9 cellular contexts compared by ENCODE assay signal in genomic region chr3:170690133-170690981, GRCh38.
DNase-seq lines count a peak whose midpoint lies in the region; ATAC-seq, FAIRE-seq and TF ChIP-seq lines count a peak whose summit lies in the region.
"Had no signal": no experiment of that assay in that cellular context is flagged by ENCODE, and none has a peak within 500 bp of the region (broad histone marks: within the 10 kb centered on the region; RNA-seq: fewer than 3 reads in every experiment).

No MANE protein-coding gene starts in this region.

- H3K4me3 ChIP-seq in H1 (ENCODE audit: extremely low read depth in 1 of 4, insufficient read depth in 2 of 4, low read depth in 3 of 4, low read length in 4 of 4) (no peak overlapping the region), testis (no peak overlapping the region)

- no peak overlapping the region for H3K9ac ChIP-seq in H1 (replicated peaks in 1 of 4; ENCODE audit: extremely low read depth in 1 of 4, low read depth in 3 of 4, low read length in 3 of 4)

- peak overlapping the region; percentile 92; the same call in 1 of the 2 replicates for H2BK12ac ChIP-seq in H1 (ENCODE audit: low read depth, low read length)

- no peaks in the 10 kb centered on the region for H3K79me1 ChIP-seq in H1 (ENCODE audit: low read depth, low read length)

- H3K27ac ChIP-seq in H1 (ENCODE audit: low read depth, low read length) = no peak overlapping the region
- H3K27ac ChIP-seq in testis = no peak overlapping the region

- H3K23me2 ChIP-seq in H1 (ENCODE audit: low read depth, low read length) = no peaks in the 10 kb centered on the region

- no peaks in the 10 kb centered on the region for H3K9me3 Mint-ChIP-seq in activated CD4-positive, alpha-beta T cell treated with anti-CD3 and anti-CD28 coated beads for 36 hours (ENCODE audit: low read depth)
- no peaks in the 10 kb centered on the region for H3K9me3 Mint-ChIP-seq in naive B cell

- H2BK5ac ChIP-seq in H1 (ENCODE audit: low read depth, low read length) = peak overlapping the region; percentile 57; the same call in 1 of the 2 replicates

- no peaks in the 10 kb centered on the region for H4K20me1 ChIP-seq in H1 (replicated peaks in 1 of 2; ENCODE audit: control insufficient read depth in 1 of 2, insufficient read depth in 2 of 2, low read length in 2 of 2)

- H3K79me2 ChIP-seq in H1 (ENCODE audit: control insufficient read depth in 1 of 2, insufficient read depth in 2 of 2, low read length in 2 of 2) = no peaks in the 10 kb centered on the region

- no peak for TF ChIP-seq POLR2A in H1 (IDR thresholded peaks at IDR 0.05; ENCODE audit: control extremely low read depth in 1 of 2, low read depth in 2 of 2, low read length in 2 of 2)
- TF ChIP-seq POLR2A in testis (IDR thresholded peaks at IDR 0.05) = no peak

- H3K36me3 ChIP-seq in H1 (ENCODE audit: control insufficient read depth in 2 of 4, insufficient read depth in 4 of 4, low read length in 3 of 4) = no peaks in the 10 kb centered on the region
- H3K36me3 ChIP-seq in testis (ENCODE audit: low read depth, missing control alignments) = no peaks in the 10 kb centered on the region

- H2BK20ac ChIP-seq in H1 (ENCODE audit: low read length) = peak overlapping the region; percentile 95; the same call in 1 of the 2 replicates

- TF ChIP-seq EP300 in H1 (IDR thresholded peaks at IDR 0.05; ENCODE audit: borderline replicate concordance in 1 of 2, low read depth in 2 of 2, low read length in 2 of 2) = no peak

- no peak overlapping the region for H3K27ac Mint-ChIP-seq in activated CD4-positive, alpha-beta T cell treated with anti-CD3 and anti-CD28 coated beads for 36 hours
- H3K27ac Mint-ChIP-seq in naive B cell = no peak overlapping the region

- peak; percentile 79 to 85 for TF ChIP-seq RAD21 in H1 (IDR thresholded peaks at IDR 0.05 in 1 of 2, conservative IDR thresholded peaks at IDR 0.05 in 1 of 2; ENCODE audit: low read depth in 2 of 2, low read length in 2 of 2)

- H3K27me3 Mint-ChIP-seq in activated CD4-positive, alpha-beta T cell treated with anti-CD3 and anti-CD28 coated beads for 36 hours = no peaks in the 10 kb centered on the region
- H3K27me3 Mint-ChIP-seq in naive B cell = peaks cover 0 to 6% (median 0%) of the 10 kb centered on the region in 3 donors

- peaks cover 3 to 7% (median 4%) of the 10 kb centered on the region in 4 experiments; a peak in 4 of 7 replicates for H3K4me1 ChIP-seq in H1 (replicated peaks in 1 of 4; ENCODE audit: control insufficient read depth in 3 of 4, insufficient read depth in 4 of 4, low read length in 3 of 4)
- H3K4me1 ChIP-seq in testis = no peaks in the 10 kb centered on the region

- no peak overlapping the region for H3K23ac ChIP-seq in H1 (ENCODE audit: insufficient read length)

- H3K4ac ChIP-seq in H1 (replicated peaks; ENCODE audit: insufficient read length, low read depth, low read length) = no peak overlapping the region

- ATAC-seq in GM21717 (IDR thresholded peaks at IDR 0.05; ENCODE audit: unreplicated experiment) = peak; percentile 55
- ATAC-seq in activated CD4-positive, alpha-beta T cell treated with anti-CD3 and anti-CD28 coated beads for 36 hours = peak; percentile 49
- ATAC-seq in naive B cell (ENCODE audit: low read depth in 2 of 2) = peak in 1 of 2 donors; percentile 45
- no peak for ATAC-seq in GM19035 (IDR thresholded peaks at IDR 0.05; ENCODE audit: unreplicated experiment)

- intact Hi-C loops in activated CD4-positive, alpha-beta T cell treated with anti-CD3 and anti-CD28 coated beads for 36 hours (cut with DNase I, micrococcal nuclease) = loop anchor here (1.0 to 5.0 kb wide), 2 partner anchors 122 to 276 kb away; no protein-coding TSS in a partner anchor
- intact Hi-C loops in testis (cut with DNase I; ENCODE audit: low total_unique reads) = no loop called here

- no peaks in the 10 kb centered on the region for H3K27me3 ChIP-seq in H1 (replicated peaks in 1 of 4; ENCODE audit: control insufficient read depth in 3 of 4, extremely low read depth in 1 of 4, insufficient read depth in 3 of 4, low read length in 3 of 4)
- no peaks in the 10 kb centered on the region for H3K27me3 ChIP-seq in testis

- FAIRE-seq in H1 (lab: Jason Lieb, UNC) = no peak
- FAIRE-seq: TTC549 had no signal

- DNase-seq in COLO829 (ENCODE audit: low spot score) (peak; percentile 59), NCI-H187 (lab: John Stamatoyannopoulos, UW) (peak; percentile 18 to 34), H1 (ENCODE audit: low read depth in 1 of 2, low spot score in 2 of 2) (peak in 1 of 2 experiments; percentile 88), naive B cell (peak; percentile 12), testis (peak; percentile 80)
- peak; percentile 73 for DNase-seq in activated CD4-positive, alpha-beta T cell treated with anti-CD3 and anti-CD28 coated beads for 36 hours

- peak; percentile 75 to 89 (median 80) for TF ChIP-seq CTCF in H1 (IDR thresholded peaks at IDR 0.05; ENCODE audit: control extremely low read depth in 1 of 3, insufficient read depth in 1 of 3, low read depth in 1 of 3, low read length in 3 of 3)
- peak; percentile 39 to 62 (median 54) for TF ChIP-seq CTCF in testis (IDR thresholded peaks at IDR 0.05)

- no peak overlapping the region for H3K56ac ChIP-seq in H1 (replicated peaks; ENCODE audit: insufficient read length, low read depth, low read length)

- H2AFZ ChIP-seq in H1 (ENCODE audit: low read length) = no peak overlapping the region

- H3K9me3 ChIP-seq in H1 (ENCODE audit: insufficient read depth in 2 of 2, low read depth in 1 of 2, low read length in 1 of 2) = peaks cover 2 to 3% of the 10 kb centered on the region in 2 experiments; a peak in 1 of 4 replicates
- no peaks in the 10 kb centered on the region for H3K9me3 ChIP-seq in testis

- H3K14ac ChIP-seq in H1 (ENCODE audit: insufficient read length) = no peak overlapping the region

- POLR2A ChIA-PET in activated CD4-positive, alpha-beta T cell treated with anti-CD3 and anti-CD28 coated beads for 36 hours (lab: Charles Lee) = no interaction called here
- POLR2A ChIA-PET in H1 (lab: Charles Lee; ENCODE audit: partially characterized antibody) = interaction anchor here (0.8 kb wide), 1 partner anchor 260 kb away, joined by 3 read pairs; no protein-coding TSS in a partner anchor

- H2AK5ac ChIP-seq in H1 (ENCODE audit: low read depth, low read length) = no peak overlapping the region

- H2BK120ac ChIP-seq in H1 (replicated peaks; ENCODE audit: low read depth, low read length) = peak overlapping the region; percentile 19

- 57% methylated on average over 14 of the region's 14 CpGs; no CpG with 5 or more reads in 1 of the 2 experiments for WGBS in H1 (ENCODE audit: extremely low coverage in 1 of 2, insufficient coverage in 1 of 2, insufficient read length in 1 of 2, insufficient replicate concordance in 2 of 2, low coverage in 1 of 2, low lambda C conversion rate in 2 of 2, missing lambda C conversion rate in 1 of 2), 2 experiments
- 65 to 71% methylated on average over 14 of the region's 14 CpGs for WGBS in testis, 2 donors

- peak overlapping the region; percentile 58 for H4K91ac ChIP-seq in H1 (replicated peaks; ENCODE audit: insufficient read length, low read length)

- H3K4me1 Mint-ChIP-seq in activated CD4-positive, alpha-beta T cell treated with anti-CD3 and anti-CD28 coated beads for 36 hours = peaks cover 4% of the 10 kb centered on the region
- no peaks in the 10 kb centered on the region for H3K4me1 Mint-ChIP-seq in naive B cell

- H4K5ac ChIP-seq in H1 (ENCODE audit: insufficient read length, low read depth, low read length) = peak overlapping the region; percentile 1

- H2BK15ac ChIP-seq in H1 (ENCODE audit: low read length) = peak overlapping the region; percentile 61; the same call in 1 of the 2 replicates

- no peak overlapping the region for H3K4me3 Mint-ChIP-seq in activated CD4-positive, alpha-beta T cell treated with anti-CD3 and anti-CD28 coated beads for 36 hours
- H3K4me3 Mint-ChIP-seq in naive B cell = no peak overlapping the region

- H3K36me3 Mint-ChIP-seq in activated CD4-positive, alpha-beta T cell treated with anti-CD3 and anti-CD28 coated beads for 36 hours (ENCODE audit: low read depth) = no peaks in the 10 kb centered on the region
- H3K36me3 Mint-ChIP-seq in naive B cell = no peaks in the 10 kb centered on the region

- CTCF ChIA-PET in activated CD4-positive, alpha-beta T cell treated with anti-CD3 and anti-CD28 coated beads for 36 hours (lab: Charles Lee) = interaction anchor here (0.6 to 2.4 kb wide), 3 partner anchors 42 to 277 kb away, joined by 4 to 13 read pairs (median 9); no protein-coding TSS in a partner anchor
- CTCF ChIA-PET in H1 (lab: Charles Lee; ENCODE audit: partially characterized antibody) = interaction anchor here (0.6 to 5.5 kb wide), 25 partner anchors 8 to 365 kb away, joined by 3 to 33 read pairs (median 4); partner anchors contain the start of gene SLC7A14

- no peak overlapping the region for H3K18ac ChIP-seq in H1 (ENCODE audit: extremely low read depth, low read length)

- no peak overlapping the region for H3K4me2 ChIP-seq in H1 (ENCODE audit: insufficient read depth in 1 of 2, low read depth in 2 of 2, low read length in 2 of 2)

- H4K8ac ChIP-seq in H1 (ENCODE audit: extremely low read depth, insufficient read depth, low read length) = no peak overlapping the region

TF ChIP-seq in H1, 55 proteins besides CTCF, POLR2A, EP300 and RAD21:
- TF ChIP-seq CHD2 (IDR thresholded peaks at IDR 0.05; ENCODE audit: low read length) (no peak), MAFK (IDR thresholded peaks at IDR 0.05; ENCODE audit: low read depth, low read length) (no peak)
